7 cellular contexts compared by ENCODE assay signal in the genomic region with DNA sequence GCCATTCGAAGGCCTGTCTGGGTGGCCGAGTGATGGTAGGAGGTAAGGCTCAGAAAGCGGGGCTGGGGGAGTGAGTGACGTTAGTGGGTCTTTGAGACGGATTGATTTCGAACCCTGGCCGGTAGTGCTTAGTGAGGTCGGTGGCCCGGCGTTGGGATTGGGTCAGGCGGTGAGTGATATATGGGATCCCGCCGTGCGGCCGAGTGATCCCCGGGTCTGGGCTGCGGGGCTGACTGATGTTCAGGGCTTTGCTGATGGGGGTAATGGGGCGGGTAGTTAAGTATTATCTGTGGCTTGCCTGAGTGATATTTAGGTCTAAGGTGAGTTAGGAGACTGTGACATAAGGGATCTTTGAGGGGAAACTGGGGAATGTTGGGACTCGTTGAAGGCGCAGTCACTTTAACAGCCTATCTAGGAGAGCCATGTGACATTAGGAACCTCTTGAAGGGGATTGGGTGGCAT. TPM values are rescaled to one million over a fixed set of nuclear protein-coding genes. Genes with fewer than 3 reads are reported as not detected.
DNase-seq lines count a peak whose midpoint lies in the region; ATAC-seq and TF ChIP-seq lines count a peak whose summit lies in the region.

No MANE protein-coding gene starts in this region.

- POLR2A ChIA-PET in Panc1 (lab: Charles Lee), result interaction anchor here (0.5 to 4.0 kb wide), 50 partner anchors 9 to 606 kb away, joined by 3 to 55 read pairs (median 6); partner anchors contain the start of genes DYRK1B, EID2B, FBL and MED29

- H3K9me3 ChIP-seq in Panc1 (ENCODE audit: control insufficient read depth, insufficient read depth, low read depth, low read length) (no peaks in the 10 kb centered on the region), neutrophil (no peaks in the 10 kb centered on the region)

- H3K27me3 ChIP-seq in Panc1 (ENCODE audit: control insufficient read depth, insufficient read depth, low read length) (no peaks in the 10 kb centered on the region), neutrophil (peaks cover 22% of the 10 kb centered on the region)

- H3K4me1 ChIP-seq in Panc1 (ENCODE audit: control insufficient read depth, insufficient read depth, low read length), result peaks cover 17% of the 10 kb centered on the region
- H3K4me1 ChIP-seq in neutrophil (ENCODE audit: control insufficient read depth in 1 of 2, insufficient read depth in 1 of 2, low read depth in 1 of 2, low read length in 1 of 2), result peaks cover 14 to 19% of the 10 kb centered on the region in 2 experiments

- H3K36me3 ChIP-seq in Panc1 (ENCODE audit: control insufficient read depth, insufficient read depth, low read length), result peaks cover 38% of the 10 kb centered on the region
- peaks cover 41% of the 10 kb centered on the region for H3K36me3 ChIP-seq in neutrophil

- intact Hi-C loops in Panc1 (cut with micrococcal nuclease; ENCODE audit: unreplicated experiment), result loop anchor here (1.0 to 2.0 kb wide), 4 partner anchors 25 to 178 kb away; no protein-coding TSS in a partner anchor

- peak overlapping the region; percentile 82 for H3K27ac ChIP-seq in Panc1 (ENCODE audit: low read length)
- H3K27ac ChIP-seq in neutrophil, result peak overlapping the region; percentile 85

- H3K4me3 ChIP-seq in Panc1 (ENCODE audit: low read depth in 2 of 2, low read length in 2 of 2), result peak overlapping the region; percentile 35 to 50
- H3K4me3 ChIP-seq in epithelial cell of proximal tubule (ENCODE audit: low read depth, low read length), result peak overlapping the region; percentile 83
- peak overlapping the region; percentile 56 to 69 for H3K4me3 ChIP-seq in neutrophil (ENCODE audit: low read depth in 1 of 2, low read length in 1 of 2)

- in situ Hi-C loops in Panc1 (cut with HindIII; ENCODE audit: low pct_unique_long_range_greater_than_20kb, low sequenced_read_pairs), result loop anchor here (5.0 kb wide), 4 partner anchors 34 to 129 kb away; no protein-coding TSS in a partner anchor

- TF ChIP-seq POLR2A in GM18505 (IDR thresholded peaks at IDR 0.05; ENCODE audit: borderline replicate concordance, extremely low read depth, insufficient read depth, insufficient read length), result no peak

- TF ChIP-seq CTCF in Panc1 (IDR thresholded peaks at IDR 0.05), result no peak
- TF ChIP-seq CTCF in epithelial cell of proximal tubule (conservative IDR thresholded peaks at IDR 0.05; ENCODE audit: low read depth, low read length), result no peak
- TF ChIP-seq CTCF in neutrophil (IDR thresholded peaks at IDR 0.05), result no peak

- DNase-seq in Panc1 (ENCODE audit: low read depth, low spot score), result no peak
- DNase-seq in epithelial cell of proximal tubule (ENCODE audit: low read depth), result no peak
- DNase-seq in NCI-H524 (lab: John Stamatoyannopoulos, UW), result no peak
- no peak for DNase-seq in HK-2 (ENCODE audit: unreplicated experiment)

- TSS peak; percentile 86 for BruUV-seq in Panc1 (replicated peaks; lab: Mats Ljungman, UMichigan)

- peak; percentile 1 for ATAC-seq in GM21515 (IDR thresholded peaks at IDR 0.05; ENCODE audit: unreplicated experiment)
- ATAC-seq in Panc1, result peak; percentile 14
- ATAC-seq in GM18505 (IDR thresholded peaks at IDR 0.05; ENCODE audit: unreplicated experiment), result no peak

- CTCF ChIA-PET in Panc1 (lab: Charles Lee), result interaction anchor here (0.5 to 4.2 kb wide), 81 partner anchors 8 to 536 kb away, joined by 3 to 149 read pairs (median 6); partner anchors contain the start of genes DYRK1B, EID2B, FBL and FCGBP

RNA-seq across cellular contexts. Expression of gene PSMC4, which starts 0.4 kb away (rescaled TPM):
- total RNA-seq in Panc1 (2021; ENCODE audit: unreplicated experiment) (2,386 TPM), epithelial cell of proximal tubule (126 and 199 TPM in 2 replicates)
- polyA plus RNA-seq in Panc1 (2012; ENCODE audit: insufficient read length), result 3,964 TPM

RNA-seq across cellular contexts. Expression of gene ZNF546, which starts 25.4 kb away (rescaled TPM):
- total RNA-seq in Panc1 (2021; ENCODE audit: unreplicated experiment) (68.4 TPM), epithelial cell of proximal tubule (0.17 and 0.87 TPM in 2 replicates)
- polyA plus RNA-seq in Panc1 (2012; ENCODE audit: insufficient read length), result 17.2 TPM

RNA-seq across cellular contexts. Expression of gene FCGBP, which starts 37.0 kb away (rescaled TPM):
- total RNA-seq in Panc1 (2021; ENCODE audit: unreplicated experiment) (6.4 TPM), epithelial cell of proximal tubule (0.07 and 0.17 TPM in 2 replicates)
- polyA plus RNA-seq in Panc1 (2012; ENCODE audit: insufficient read length), result 6.9 TPM

Comparison
In these comparisons a context has a peak if more than half of its experiments do, and no peak if none do; other contexts are left out.
1. RNA of gene PSMC4, which starts 0.4 kb away (total RNA-seq): 2,386 TPM in Panc1 (single experiment); 126 to 199 TPM in epithelial cell of proximal tubule; every median in the first group is over 10 times any median in the second.
2. RNA of gene ZNF546, which starts 25.4 kb away (total RNA-seq): 68.4 TPM in Panc1 (single experiment); 0.17 to 0.87 TPM in epithelial cell of proximal tubule; every median in the first group is over 10 times any median in the second.
3. Peak in every context shown above with its lines, with median percentiles within 50 percentile points of each other: H3K4me3 ChIP-seq.